ENCODE assay signal across 8 cellular contexts in genomic region chr16:67667817-67668494, GRCh38. TPM values are rescaled to one million over a fixed set of nuclear protein-coding genes. Genes with fewer than 3 reads are reported as not detected.
DNase-seq lines count a peak whose midpoint lies in the region; ATAC-seq and TF ChIP-seq lines count a peak whose summit lies in the region.

No MANE protein-coding gene starts in this region.

- H3K36me3 ChIP-seq in brain microvascular endothelial cell (replicated peaks) (no peaks in the 10 kb centered on the region), spleen (peaks cover 0 to 18% (median 0%) of the 10 kb centered on the region in 6 donors)

- H3K4me1 ChIP-seq in spleen = peaks cover 27 to 88% (median 60%) of the 10 kb centered on the region in 6 donors

- H3K27me3 ChIP-seq in brain microvascular endothelial cell (replicated peaks) = no peaks in the 10 kb centered on the region
- H3K27me3 ChIP-seq in spleen (replicated peaks in 1 of 7) = no peaks in the 10 kb centered on the region

- TF ChIP-seq CTCF in GM12875 (IDR thresholded peaks at IDR 0.05; ENCODE audit: borderline replicate concordance, insufficient read depth, low read depth, low read length) = peak; percentile 94
- peak; percentile 97 for TF ChIP-seq CTCF in brain microvascular endothelial cell (IDR thresholded peaks at IDR 0.05; ENCODE audit: low read depth, low read length, missing control alignments)
- TF ChIP-seq CTCF in spleen (IDR thresholded peaks at IDR 0.05 in 8 of 11, conservative IDR thresholded peaks at IDR 0.05 in 3 of 11) = peak; percentile 69 to 91 (median 86)

- peak; percentile 81 for ATAC-seq in HG02678 (IDR thresholded peaks at IDR 0.05; ENCODE audit: unreplicated experiment)

- 24 to 29% (median 27%) methylated on average over 13 to 18 of the region's 18 CpGs for WGBS in spleen, 5 donors

- no peak for TF ChIP-seq POLR2A in spleen (IDR thresholded peaks at IDR 0.05)

- in situ Hi-C loops in brain microvascular endothelial cell (cut with HindIII; ENCODE audit: low pct_ligation_motif_present, low sequenced_read_pairs) = no loop called here

- intact Hi-C loops in spleen (cut with DNase I; ENCODE audit: low total_unique reads) = no loop called here

- no peaks in the 10 kb centered on the region for H3K9me3 ChIP-seq in spleen

- DNase-seq in NCI-H1694 (lab: John Stamatoyannopoulos, UW) (peak; percentile 88), UCSD-AML1 (lab: John Stamatoyannopoulos, UW; ENCODE audit: unreplicated experiment) (peak; percentile 90), brain microvascular endothelial cell (peak; percentile 88), iPS-NIHi7 (ENCODE audit: extremely low spot score) (peak; percentile 91), spleen (peak; percentile 93), cortex of kidney (lab: John Stamatoyannopoulos, UW) (no peak)

- no peak overlapping the region for H3K27ac ChIP-seq in brain microvascular endothelial cell
- H3K27ac ChIP-seq in spleen = peak overlapping the region; percentile 74 to 95 (median 90)

- H3K4me3 ChIP-seq in GM12875 (ENCODE audit: low read depth, low read length) = no peak overlapping the region
- peak overlapping the region; percentile 66 for H3K4me3 ChIP-seq in brain microvascular endothelial cell (ENCODE audit: low read depth, low read length)
- peak overlapping the region in 6 of 8 donors; percentile 75 to 84 (median 80) for H3K4me3 ChIP-seq in spleen

RNA-seq across cellular contexts. Expression of gene C16orf86, which starts 1.3 kb away (rescaled TPM):
- total RNA-seq in spleen = 10 to 100 TPM in 2 of 7 donors, 1 to 10 TPM in 5; 5.2 to 17.3 (median 7.9) TPM
- 10 to 100 TPM in 2 of 3 donors, 1 to 10 TPM in 1; 8.9 to 11.1 (median 11.0) TPM for polyA plus RNA-seq in spleen

RNA-seq across cellular contexts. Expression of gene ENKD1, which starts 1.4 kb away (rescaled TPM):
- total RNA-seq in spleen = 10 to 100 TPM in 5 of 7 donors, 1 to 10 TPM in 2; 9.2 to 18.4 (median 11.4) TPM
- 10 to 100 TPM; 13.0 to 21.6 (median 18.7) TPM for polyA plus RNA-seq in spleen

RNA-seq across cellular contexts. Expression of gene PARD6A, which starts 7.2 kb away (rescaled TPM):
- 10 to 100 TPM in 1 of 7 donors, 1 to 10 TPM in 6; 3.3 to 13.8 (median 5.5) TPM for total RNA-seq in spleen
- polyA plus RNA-seq in spleen = 10 to 100 TPM in 1 of 3 donors, 1 to 10 TPM in 2; 5.4 to 10.2 (median 8.2) TPM

RNA-seq across cellular contexts. Expression of gene ACD, which starts 7.9 kb away (rescaled TPM):
- total RNA-seq in spleen = 10 to 100 TPM; 18.1 to 31.7 (median 24.4) TPM
- polyA plus RNA-seq in spleen = 10 to 100 TPM; 16.9 to 25.2 (median 18.1) TPM

RNA-seq across cellular contexts. Expression of gene CARMIL2, which starts 23.0 kb away (rescaled TPM):
- total RNA-seq in spleen = 10 to 100 TPM; 30.0 to 66.7 (median 50.6) TPM
- 10 to 100 TPM; 48.1 to 92.3 (median 80.1) TPM for polyA plus RNA-seq in spleen
